In the genomic region with DNA sequence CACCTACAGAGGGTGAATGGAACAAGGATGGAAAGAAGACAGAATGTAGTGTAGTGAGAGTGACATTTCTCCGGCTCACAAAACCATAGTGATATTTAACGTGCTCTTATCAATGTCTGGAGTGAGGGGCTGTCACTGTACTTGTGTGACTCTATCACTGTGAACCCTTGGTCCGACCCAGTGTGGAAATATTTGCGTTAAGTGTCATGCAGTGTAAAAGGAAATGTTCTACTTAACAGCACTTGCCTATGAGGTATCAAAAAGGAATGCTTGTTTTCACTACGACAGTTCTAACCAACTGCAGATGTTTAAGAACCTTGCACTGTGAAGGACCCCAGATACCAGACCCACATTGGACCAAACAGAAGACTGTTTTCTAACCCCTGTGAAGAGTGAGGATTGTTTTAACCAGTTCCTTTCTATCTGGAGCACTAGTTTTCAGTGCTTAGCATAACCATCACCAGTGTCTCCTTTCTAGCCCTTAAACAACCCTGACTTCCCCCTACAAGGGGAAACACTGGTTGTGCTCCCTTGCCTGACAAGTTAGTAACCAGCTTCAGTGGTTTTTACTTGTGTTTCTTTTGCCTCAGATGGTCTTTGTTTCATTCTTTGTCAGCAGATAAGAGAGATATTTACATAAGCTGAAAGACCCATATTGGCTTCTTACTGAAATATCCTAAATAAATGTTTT, we compare ENCODE assay signal across 12 cellular contexts.
DNase-seq lines count a peak whose midpoint lies in the region; ATAC-seq and TF ChIP-seq lines count a peak whose summit lies in the region.
"Had no signal": no experiment of that assay in that cellular context is flagged by ENCODE, and none has a peak within 500 bp of the region (broad histone marks: within the 10 kb centered on the region; RNA-seq: fewer than 3 reads in every experiment).

No MANE protein-coding gene starts in this region.

- H3K4me1 Mint-ChIP-seq in osteocyte (ENCODE audit: unreplicated experiment): peaks cover 76% of the 10 kb centered on the region
- H3K4me1 Mint-ChIP-seq in activated CD4-positive, alpha-beta memory T cell treated with anti-CD3 and anti-CD28 coated beads, Interleukin-2, amount 10 ng/mL, durations not matched to agents 7 days and 5 days: no peaks in the 10 kb centered on the region

- no peaks in the 10 kb centered on the region for H3K36me3 ChIP-seq in heart left ventricle

- ATAC-seq in GM18498 (IDR thresholded peaks at IDR 0.05; ENCODE audit: unreplicated experiment) (peak; percentile 56), heart left ventricle (no peak)

- H3K27me3 Mint-ChIP-seq in osteocyte (ENCODE audit: unreplicated experiment): no peaks in the 10 kb centered on the region
- peaks cover 22% of the 10 kb centered on the region for H3K27me3 Mint-ChIP-seq in activated CD4-positive, alpha-beta memory T cell treated with anti-CD3 and anti-CD28 coated beads, Interleukin-2, amount 10 ng/mL, durations not matched to agents 7 days and 5 days
- H3K27me3 Mint-ChIP-seq: type B pancreatic cell had no signal

- peaks cover 0 to 5% (median 0%) of the 10 kb centered on the region in 12 donors for H3K4me1 ChIP-seq in heart left ventricle

- no peak for TF ChIP-seq CTCF in osteocyte (IDR thresholded peaks at IDR 0.05)
- TF ChIP-seq CTCF in heart left ventricle (IDR thresholded peaks at IDR 0.05): no peak

- no peaks in the 10 kb centered on the region for H3K9me3 ChIP-seq in heart left ventricle

- intact Hi-C loops in heart left ventricle (cut with DNase I): no loop called here

- DNase-seq in HS-5 (ENCODE audit: low read depth) (peak; percentile 87), dedifferentiated amniotic fluid mesenchymal stem cell (ENCODE audit: extremely low spot score) (peak; percentile 91), osteocyte (ENCODE audit: extremely low spot score, unreplicated experiment) (no peak), NOMO-1 treated with DMSO at 0.1 percent for 48 hours (lab: John Stamatoyannopoulos, UW; ENCODE audit: unreplicated experiment) (no peak), nucleus accumbens (lab: John Stamatoyannopoulos, UW) (no peak), heart left ventricle (no peak)
- DNase-seq in activated CD4-positive, alpha-beta memory T cell treated with anti-CD3 and anti-CD28 coated beads, Interleukin-2, amount 10 ng/mL, durations not matched to agents 7 days and 5 days: no peak
- DNase-seq: effector CD4-positive, alpha-beta T cell; mesendoderm; NCI-H1694 treated with DMSO at 0.1 percent for 48 hours had no signal

- no peak overlapping the region for H3K4me3 ChIP-seq in heart left ventricle

- peaks cover 29% of the 10 kb centered on the region for H3K36me3 Mint-ChIP-seq in osteocyte (ENCODE audit: unreplicated experiment)
- H3K36me3 Mint-ChIP-seq in activated CD4-positive, alpha-beta memory T cell treated with anti-CD3 and anti-CD28 coated beads, Interleukin-2, amount 10 ng/mL, durations not matched to agents 7 days and 5 days (ENCODE audit: low read depth): no peaks in the 10 kb centered on the region

- TF ChIP-seq POLR2A in heart left ventricle (IDR thresholded peaks at IDR 0.05): no peak

- H3K9me3 Mint-ChIP-seq in osteocyte (ENCODE audit: unreplicated experiment): no peaks in the 10 kb centered on the region
- H3K9me3 Mint-ChIP-seq in activated CD4-positive, alpha-beta memory T cell treated with anti-CD3 and anti-CD28 coated beads, Interleukin-2, amount 10 ng/mL, durations not matched to agents 7 days and 5 days: no peaks in the 10 kb centered on the region
- H3K9me3 Mint-ChIP-seq: type B pancreatic cell had no signal

- POLR2A ChIA-PET in activated CD4-positive, alpha-beta memory T cell treated with anti-CD3 and anti-CD28 coated beads, Interleukin-2, amount 10 ng/mL, durations not matched to agents 7 days and 5 days (lab: Charles Lee): no interaction called here

- peaks cover 0 to 5% (median 0%) of the 10 kb centered on the region in 9 donors for H3K27me3 ChIP-seq in heart left ventricle

- peak overlapping the region; percentile 90 for H3K27ac Mint-ChIP-seq in osteocyte (ENCODE audit: unreplicated experiment)
- H3K27ac Mint-ChIP-seq in activated CD4-positive, alpha-beta memory T cell treated with anti-CD3 and anti-CD28 coated beads, Interleukin-2, amount 10 ng/mL, durations not matched to agents 7 days and 5 days: no peak overlapping the region
- H3K27ac Mint-ChIP-seq: type B pancreatic cell had no signal

- CTCF ChIA-PET in activated CD4-positive, alpha-beta memory T cell treated with anti-CD3 and anti-CD28 coated beads, Interleukin-2, amount 10 ng/mL, durations not matched to agents 7 days and 5 days (lab: Charles Lee): no interaction called here

- no peak overlapping the region for H3K27ac ChIP-seq in heart left ventricle

- 20 to 38% (median 27%) methylated on average over 5 of the region's 5 CpGs for WGBS in heart left ventricle, 4 donors

- H3K4me3 Mint-ChIP-seq in osteocyte (ENCODE audit: unreplicated experiment): peak overlapping the region; percentile 53
- no peak overlapping the region for H3K4me3 Mint-ChIP-seq in activated CD4-positive, alpha-beta memory T cell treated with anti-CD3 and anti-CD28 coated beads, Interleukin-2, amount 10 ng/mL, durations not matched to agents 7 days and 5 days
- H3K4me3 Mint-ChIP-seq: type B pancreatic cell had no signal

Comparison
In these comparisons a context has a peak if more than half of its experiments do, and no peak if none do; other contexts are left out.
1. DNase-seq: peak in HS-5 (single experiment) and dedifferentiated amniotic fluid mesenchymal stem cell (single experiment); none in osteocyte (single experiment), activated CD4-positive, alpha-beta memory T cell treated with anti-CD3 and anti-CD28 coated beads, Interleukin-2, amount 10 ng/mL, durations not matched to agents 7 days and 5 days (single experiment), NOMO-1 treated with DMSO at 0.1 percent for 48 hours (single experiment), nucleus accumbens (0 of 56) and heart left ventricle (0 of 5).